Comparison of ENCODE assay signal across 17 cellular contexts in genomic region chr1:208179850-208180416, GRCh38.
DNase-seq lines count a peak whose midpoint lies in the region; ATAC-seq, FAIRE-seq and TF ChIP-seq lines count a peak whose summit lies in the region.
"Had no signal": no experiment of that assay in that cellular context is flagged by ENCODE, and none has a peak within 500 bp of the region (broad histone marks: within the 10 kb centered on the region; RNA-seq: fewer than 3 reads in every experiment).

No MANE protein-coding gene starts in this region.

- FAIRE-seq in K562 (lab: Jason Lieb, UNC) = no peak
- FAIRE-seq: HTR-8/SVneo had no signal

- no peak overlapping the region for H3K4me2 ChIP-seq in K562 (ENCODE audit: insufficient read depth, low read length)
- no peak overlapping the region for H3K4me2 ChIP-seq in mesendoderm (ENCODE audit: low read length)

- 70% methylated on average over 7 of the region's 7 CpGs for WGBS in right cardiac atrium
- WGBS in K562 (ENCODE audit: insufficient coverage, low coverage, missing lambda C conversion rate) = 56% methylated on average over 7 of the region's 7 CpGs
- no CpG with 5 or more reads among the region's 7 CpGs for WGBS in mesendoderm (ENCODE audit: extremely low coverage, insufficient coverage, low lambda C conversion rate)

- no peak overlapping the region; a peak in 1 of 4 replicates for H3K9ac ChIP-seq in K562 (ENCODE audit: insufficient read depth in 1 of 2, low read depth in 2 of 2, low read length in 2 of 2)
- H3K9ac ChIP-seq in mesendoderm (ENCODE audit: low read length) = no peak overlapping the region

- H3K36me3 ChIP-seq in K562 (ENCODE audit: control insufficient read depth, insufficient read depth, low read length) (no peaks in the 10 kb centered on the region), mesendoderm (ENCODE audit: control insufficient read depth, insufficient read depth, low read length) (no peaks in the 10 kb centered on the region), uterus (no peaks in the 10 kb centered on the region)
- H3K36me3 ChIP-seq: gastrocnemius medialis had no signal

- no peak overlapping the region for H3K56ac ChIP-seq in mesendoderm (ENCODE audit: low read length)

- no peak overlapping the region for H2BK15ac ChIP-seq in mesendoderm (replicated peaks; ENCODE audit: low read depth)

- no peak for TF ChIP-seq EP300 in K562 (IDR thresholded peaks at IDR 0.05; ENCODE audit: low read length)

- H4K20me1 ChIP-seq in K562 (replicated peaks; ENCODE audit: control insufficient read depth, insufficient read depth, low read length) = no peaks in the 10 kb centered on the region

- H3K79me2 ChIP-seq in K562 (ENCODE audit: control insufficient read depth, insufficient read depth, low read length) (no peaks in the 10 kb centered on the region), mesendoderm (ENCODE audit: control insufficient read depth, insufficient read depth, low read length) (no peaks in the 10 kb centered on the region)

- H2AK5ac ChIP-seq in mesendoderm (ENCODE audit: low read length) = no peak overlapping the region

- H3K9me1 ChIP-seq in K562 (ENCODE audit: control insufficient read depth, insufficient read depth, low read length) = no peaks in the 10 kb centered on the region

- no peak overlapping the region for H2BK5ac ChIP-seq in mesendoderm (ENCODE audit: low read length)

- H3K4me3 ChIP-seq in right cardiac atrium (ENCODE audit: low read length) = no peak overlapping the region
- no peak overlapping the region for H3K4me3 ChIP-seq in K562
- H3K4me3 ChIP-seq in mesendoderm (ENCODE audit: low read length) = no peak overlapping the region
- no peak overlapping the region for H3K4me3 ChIP-seq in uterus
- H3K4me3 ChIP-seq: gastrocnemius medialis had no signal

- TF ChIP-seq POLR2A in K562 (conservative IDR thresholded peaks at IDR 0.05) = no peak
- TF ChIP-seq POLR2A in uterus (IDR thresholded peaks at IDR 0.05) = no peak

- intact Hi-C loops in left ventricle myocardium superior (cut with micrococcal nuclease) = no loop called here
- intact Hi-C loops in right cardiac atrium (cut with DNase I) = no loop called here
- intact Hi-C loops in K562 (cut with micrococcal nuclease) = loop anchor here (5.0 kb wide), 1 partner anchor 48 kb away; no protein-coding TSS in a partner anchor
- intact Hi-C loops in uterus (cut with DNase I; ENCODE audit: low total_unique reads) = loop anchor here (10.0 kb wide), 1 partner anchor 55 kb away; no protein-coding TSS in a partner anchor
- intact Hi-C loops in left colon (cut with DNase I, micrococcal nuclease) = no loop called here

- TF ChIP-seq RAD21 in K562 (CRISPR knock-in tag; conservative IDR thresholded peaks at IDR 0.05 in 1 of 2, IDR thresholded peaks at IDR 0.05 in 1 of 2) = no peak

- H3K27ac ChIP-seq in right cardiac atrium (ENCODE audit: low read length) (no peak overlapping the region), K562 (ENCODE audit: extremely low read depth, low read depth, low read length) (no peak overlapping the region), mesendoderm (ENCODE audit: low read depth, low read length) (no peak overlapping the region), uterus (peak overlapping the region; percentile 63 to 80)
- H3K27ac ChIP-seq: epithelial cell of prostate had no signal

- H3K4me1 ChIP-seq in right cardiac atrium (ENCODE audit: control insufficient read depth, insufficient read depth, low read length) (peaks cover 28% of the 10 kb centered on the region), K562 (replicated peaks in 1 of 2; ENCODE audit: control insufficient read depth in 2 of 2, insufficient read depth in 2 of 2, low read length in 2 of 2) (peaks cover 32 to 41% of the 10 kb centered on the region in 2 experiments), mesendoderm (ENCODE audit: control insufficient read depth, low read depth, low read length) (peaks cover 27% of the 10 kb centered on the region), uterus (peaks cover 33 to 48% of the 10 kb centered on the region in 2 donors)

- ATAC-seq in left ventricle myocardium superior (peak; percentile 12), right cardiac atrium (no peak), K562 (no peak), GM21526 (IDR thresholded peaks at IDR 0.05; ENCODE audit: low FRiP score, unreplicated experiment) (no peak), left colon (no peak)
- ATAC-seq: gastrocnemius medialis had no signal

- POLR2A ChIA-PET in K562 (lab: Yijun Ruan, JAX) = no interaction called here

- in situ Hi-C loops in K562 (cut with MboI) = no loop called here

- H3K9me3 ChIP-seq in right cardiac atrium (ENCODE audit: control insufficient read depth, low read length) (no peaks in the 10 kb centered on the region), K562 (replicated peaks; ENCODE audit: control insufficient read depth, insufficient read depth, low read depth, low read length) (no peaks in the 10 kb centered on the region), uterus (no peaks in the 10 kb centered on the region)
- H3K9me3 ChIP-seq: gastrocnemius medialis had no signal

- no peak overlapping the region for H3K23ac ChIP-seq in mesendoderm (ENCODE audit: low read length)

- H3K4ac ChIP-seq in mesendoderm (ENCODE audit: low read depth, low read length) = no peak overlapping the region

- no peak overlapping the region for H2AFZ ChIP-seq in K562 (ENCODE audit: low read depth, low read length)

- no peak overlapping the region for H3K18ac ChIP-seq in mesendoderm (ENCODE audit: low read length)

- no peak overlapping the region for H4K8ac ChIP-seq in mesendoderm (ENCODE audit: low read depth, low read length)

- peaks cover 5% of the 10 kb centered on the region for H3K79me1 ChIP-seq in mesendoderm (ENCODE audit: low read length)

- CTCF ChIA-PET in K562 (lab: Yijun Ruan, JAX; ENCODE audit: low intra/inter-chr PET ratio) = no interaction called here

- no peaks in the 10 kb centered on the region for H3K27me3 ChIP-seq in right cardiac atrium (ENCODE audit: control insufficient read depth, insufficient read depth)
- H3K27me3 ChIP-seq in K562 (ENCODE audit: control insufficient read depth in 2 of 2, insufficient read depth in 2 of 2, low read length in 2 of 2) = no peaks in the 10 kb centered on the region
- no peaks in the 10 kb centered on the region for H3K27me3 ChIP-seq in mesendoderm (ENCODE audit: insufficient read depth, low read length, poor library complexity)
- H3K27me3 ChIP-seq in uterus = no peaks in the 10 kb centered on the region
- H3K27me3 ChIP-seq: gastrocnemius medialis had no signal

- no peak for TF ChIP-seq CTCF in K562 (IDR thresholded peaks at IDR 0.05 in 2 of 3, conservative IDR thresholded peaks at IDR 0.05 in 1 of 3; ENCODE audit: insufficient read depth in 2 of 3, low read depth in 1 of 3, low read length in 3 of 3)
- no peak for TF ChIP-seq CTCF in uterus (IDR thresholded peaks at IDR 0.05)

- H2BK120ac ChIP-seq in mesendoderm (ENCODE audit: low read depth, low read length) = no peak overlapping the region

- no TSS peak for BruUV-seq in K562 (replicated peaks; lab: Mats Ljungman, UMichigan)

- no peak overlapping the region for H4K5ac ChIP-seq in mesendoderm (ENCODE audit: low read length)

- no peak for DNase-seq in left ventricle myocardium superior
- no peak for DNase-seq in right cardiac atrium
- DNase-seq in K562 (ENCODE audit: extremely low read depth in 1 of 4, low spot score in 3 of 4) = no peak
- peak; percentile 69 for DNase-seq in mesendoderm
- no peak for DNase-seq in uterus
- DNase-seq in left colon = no peak
- no peak for DNase-seq in NAMALWA (ENCODE audit: low spot score)
- DNase-seq: activated CD4-positive, alpha-beta T cell treated with anti-CD3 and anti-CD28 coated beads, Interleukin-2, amount 50 U/mL, for 48 hours; activated T-cell treated with anti-CD3 and anti-CD28 coated beads, Interleukin-2, amount 50 U/mL, for 24 hours; Calu3; cortex of kidney; gastrocnemius medialis; NCI-H524 treated with DMSO at 0.1 percent for 48 hours; retina had no signal

TF ChIP-seq in K562, 482 proteins besides CTCF, POLR2A, EP300 and RAD21 (continues in another document):
- TF ChIP-seq CCAR2 (IDR thresholded peaks at IDR 0.05; ENCODE audit: low read depth, low read length) = no peak
- TF ChIP-seq ZC3H4 (CRISPR knock-in tag; IDR thresholded peaks at IDR 0.05; ENCODE audit: borderline replicate concordance) = no peak
- 0 out of 2 replicates have a peak, but pooled peaks have one; percentile 3 for TF ChIP-seq VEZF1 (CRISPR knock-in tag; IDR thresholded peaks at IDR 0.05)
- no peak for TF ChIP-seq DMBX1 (CRISPR knock-in tag; IDR thresholded peaks at IDR 0.05; ENCODE audit: borderline replicate concordance)
- no peak for TF ChIP-seq IFI16 (CRISPR knock-in tag; IDR thresholded peaks at IDR 0.05)
- no peak for TF ChIP-seq ZNF76 (CRISPR knock-in tag; IDR thresholded peaks at IDR 0.05; ENCODE audit: borderline replicate concordance)
- TF ChIP-seq E2F6 (IDR thresholded peaks at IDR 0.05; ENCODE audit: borderline replicate concordance in 1 of 2, extremely low read depth in 1 of 2, insufficient read depth in 1 of 2, insufficient read length in 1 of 2, low read depth in 1 of 2, low read length in 1 of 2, poor library complexity in 1 of 2, severe bottlenecking in 1 of 2) = peak in 1 of 2 experiments; percentile 29
- TF ChIP-seq L3MBTL2 (IDR thresholded peaks at IDR 0.05) = 0 out of 2 replicates have a peak, but pooled peaks have one; percentile 33

Comparison
In these comparisons a context has a peak if more than half of its experiments do, and no peak if none do; other contexts are left out.
1. H3K27ac ChIP-seq: peak in uterus (2 of 2); none in right cardiac atrium (single experiment), K562 (single experiment) and mesendoderm (single experiment).
2. intact Hi-C loops: an anchor here in K562 (5.0 kb wide) and uterus (10.0 kb wide); none called in left ventricle myocardium superior, right cardiac atrium and left colon.